Comparison of ENCODE assay signal across 1 cellular context in the genomic region with DNA sequence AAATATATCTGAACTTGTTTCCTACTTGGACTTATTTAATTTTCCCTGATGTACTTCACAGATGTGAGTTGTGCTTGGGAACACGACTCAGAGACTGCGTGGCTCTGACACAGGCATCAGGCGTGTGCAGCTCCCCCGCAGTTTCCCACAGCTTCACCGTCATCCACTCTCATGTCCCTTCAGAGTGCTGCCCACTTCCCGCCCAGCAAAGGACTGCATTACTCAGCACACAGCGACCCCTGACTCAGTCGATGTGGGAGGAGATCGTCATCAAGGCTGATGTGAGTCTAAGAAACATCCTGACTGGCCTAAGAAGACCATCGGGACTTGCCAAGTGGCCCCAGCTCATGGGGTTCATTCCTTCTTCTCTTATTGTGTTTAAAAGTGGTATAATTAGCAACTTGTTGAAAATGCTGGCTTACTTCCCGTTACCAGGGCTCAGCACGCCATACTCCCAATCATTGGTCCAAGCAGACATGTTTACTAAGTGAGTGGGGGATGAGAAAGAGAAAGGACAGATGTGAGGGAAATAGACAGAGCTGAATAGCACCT.
A peak's percentile ranks its signal among the peaks of the same experiment; 100 is the strongest.
TF ChIP-seq lines count a peak whose summit lies in the region.

No MANE protein-coding gene starts in this region.

TF ChIP-seq in K562, 482 proteins besides CTCF, POLR2A, EP300 and RAD21 (continued from another document):
- no peak for TF ChIP-seq CEBPZ (IDR thresholded peaks at IDR 0.05; ENCODE audit: borderline replicate concordance, low read depth, low read length)
- TF ChIP-seq BACH1 (tag; IDR thresholded peaks at IDR 0.05) = peak; percentile 94
- TF ChIP-seq SMAD3 (CRISPR knock-in tag; conservative IDR thresholded peaks at IDR 0.05) = no peak
- no peak for TF ChIP-seq MCM3 (IDR thresholded peaks at IDR 0.05)
- TF ChIP-seq TEAD2 (tag; IDR thresholded peaks at IDR 0.05) = 0 out of 2 replicates have a peak, but pooled peaks have one; percentile 36
- TF ChIP-seq ATF1 (CRISPR knock-in tag; IDR thresholded peaks at IDR 0.05) = no peak
- peak; percentile 82 for TF ChIP-seq ATF1 (tag; IDR thresholded peaks at IDR 0.05)
- peak; percentile 54 to 67 for TF ChIP-seq NRF1 (conservative IDR thresholded peaks at IDR 0.05 in 1 of 2, IDR thresholded peaks at IDR 0.05 in 1 of 2)
- TF ChIP-seq, protein P1, sequence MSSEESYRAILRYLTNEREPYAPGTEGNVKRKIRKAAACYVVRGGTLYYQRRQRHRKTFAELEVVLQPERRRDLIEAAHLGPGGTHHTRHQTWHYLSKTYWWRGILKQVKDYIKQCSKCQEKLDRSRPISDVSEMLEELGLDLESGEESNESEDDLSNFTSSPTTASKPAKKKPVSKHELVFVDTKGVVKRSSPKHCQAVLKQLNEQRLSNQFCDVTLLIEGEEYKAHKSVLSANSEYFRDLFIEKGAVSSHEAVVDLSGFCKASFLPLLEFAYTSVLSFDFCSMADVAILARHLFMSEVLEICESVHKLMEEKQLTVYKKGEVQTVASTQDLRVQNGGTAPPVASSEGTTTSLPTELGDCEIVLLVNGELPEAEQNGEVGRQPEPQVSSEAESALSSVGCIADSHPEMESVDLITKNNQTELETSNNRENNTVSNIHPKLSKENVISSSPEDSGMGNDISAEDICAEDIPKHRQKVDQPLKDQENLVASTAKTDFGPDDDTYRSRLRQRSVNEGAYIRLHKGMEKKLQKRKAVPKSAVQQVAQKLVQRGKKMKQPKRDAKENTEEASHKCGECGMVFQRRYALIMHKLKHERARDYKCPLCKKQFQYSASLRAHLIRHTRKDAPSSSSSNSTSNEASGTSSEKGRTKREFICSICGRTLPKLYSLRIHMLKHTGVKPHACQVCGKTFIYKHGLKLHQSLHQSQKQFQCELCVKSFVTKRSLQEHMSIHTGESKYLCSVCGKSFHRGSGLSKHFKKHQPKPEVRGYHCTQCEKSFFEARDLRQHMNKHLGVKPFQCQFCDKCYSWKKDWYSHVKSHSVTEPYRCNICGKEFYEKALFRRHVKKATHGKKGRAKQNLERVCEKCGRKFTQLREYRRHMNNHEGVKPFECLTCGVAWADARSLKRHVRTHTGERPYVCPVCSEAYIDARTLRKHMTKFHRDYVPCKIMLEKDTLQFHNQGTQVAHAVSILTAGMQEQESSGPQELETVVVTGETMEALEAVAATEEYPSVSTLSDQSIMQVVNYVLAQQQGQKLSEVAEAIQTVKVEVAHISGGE (CRISPR knock-in tag; IDR thresholded peaks at IDR 0.05) = peak in 1 of 3 experiments; percentile 51; a peak in 1 of 6 replicates
- TF ChIP-seq ZKSCAN8 (CRISPR knock-in tag; IDR thresholded peaks at IDR 0.05) = peak; percentile 34; the same call in 1 of the 2 replicates
- no peak for TF ChIP-seq ZNF445 (CRISPR knock-in tag; IDR thresholded peaks at IDR 0.05; ENCODE audit: low read depth)
